ENCODE assay signal across 12 cellular contexts in the genomic region with DNA sequence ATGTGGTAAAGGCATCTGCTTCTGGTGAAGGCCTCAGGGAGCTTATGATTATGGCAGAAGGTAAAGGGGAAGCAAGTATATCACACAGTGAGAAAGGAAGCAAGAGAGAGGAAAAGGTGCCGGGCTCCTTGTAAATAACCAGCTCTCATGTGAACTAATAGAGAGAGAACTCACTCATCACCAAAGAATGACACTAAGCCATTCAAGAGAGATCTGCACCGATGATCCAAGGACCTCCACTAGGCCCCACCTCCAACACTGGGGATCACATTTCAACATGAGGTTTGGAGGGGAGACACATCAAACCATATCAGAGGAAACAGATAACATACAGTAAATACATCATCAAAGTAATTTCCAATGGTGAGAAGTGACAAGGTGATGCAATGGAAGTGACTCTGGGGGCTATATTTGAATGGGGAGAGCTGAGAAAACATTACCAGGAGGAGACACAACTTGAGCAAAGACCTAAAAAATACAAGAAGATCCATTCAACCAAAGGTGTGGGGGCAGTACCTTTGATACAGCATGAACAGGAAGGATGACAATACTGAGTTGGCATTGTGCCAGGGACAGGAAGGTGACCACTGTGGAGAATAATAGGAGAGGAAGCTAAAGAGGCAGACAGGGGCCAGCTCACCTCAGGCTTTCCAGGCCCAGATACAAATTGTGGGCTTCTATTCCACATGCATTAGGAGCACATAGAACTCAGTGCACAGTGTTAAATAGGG.
DNase-seq lines count a peak whose midpoint lies in the region; ATAC-seq and TF ChIP-seq lines count a peak whose summit lies in the region.
"Had no signal": no experiment of that assay in that cellular context is flagged by ENCODE, and none has a peak within 500 bp of the region (broad histone marks: within the 10 kb centered on the region; RNA-seq: fewer than 3 reads in every experiment).

No MANE protein-coding gene starts in this region.

- 65 to 71% methylated on average over 2 of the region's 2 CpGs for WGBS in lower leg skin, 2 donors

- H3K9me2 ChIP-seq in MM.1S (replicated peaks; ENCODE audit: insufficient read depth, low read length): no peaks in the 10 kb centered on the region

- H3K27ac ChIP-seq in MM.1S (ENCODE audit: low read length): no peak overlapping the region
- no peak overlapping the region for H3K27ac ChIP-seq in RWPE2 (ENCODE audit: poor library complexity, severe bottlenecking)
- H3K27ac ChIP-seq: prostate gland, thyroid gland had no signal

- no peak for TF ChIP-seq POLR2A in lower leg skin (IDR thresholded peaks at IDR 0.05)

- H2AFZ ChIP-seq in MM.1S (ENCODE audit: low read length): no peak overlapping the region

- peaks cover 10 to 16% (median 12%) of the 10 kb centered on the region in 3 donors for H3K4me1 Mint-ChIP-seq in naive B cell

- no peaks in the 10 kb centered on the region for H3K27me3 ChIP-seq in MM.1S (replicated peaks; ENCODE audit: insufficient read depth, low read length)
- H3K27me3 ChIP-seq in RWPE2 (ENCODE audit: insufficient read depth, poor library complexity, severe bottlenecking): peaks cover 5% of the 10 kb centered on the region
- H3K27me3 ChIP-seq: thyroid gland had no signal

- no peaks in the 10 kb centered on the region for H4K20me1 ChIP-seq in MM.1S (ENCODE audit: insufficient read depth, low read length)

- no peaks in the 10 kb centered on the region for H3K36me3 Mint-ChIP-seq in naive B cell
- H3K36me3 Mint-ChIP-seq: mesothelial cell of epicardium had no signal

- no peaks in the 10 kb centered on the region for H3K79me2 ChIP-seq in MM.1S (ENCODE audit: low read length)

- H3K4me3 Mint-ChIP-seq in naive B cell: no peak overlapping the region
- H3K4me3 Mint-ChIP-seq: mesothelial cell of epicardium had no signal

- peak; percentile 11 for DNase-seq in activated gamma-delta T cell treated with Interleukin-2 at 50 U/mL for 16 hours
- no peak for DNase-seq in activated gamma-delta T cell (lab: John Stamatoyannopoulos, UW)
- DNase-seq in MM.1S: peak; percentile 60
- DNase-seq in RWPE2 (ENCODE audit: low spot score): no peak
- no peak for DNase-seq in naive B cell
- DNase-seq in EL: no peak
- no peak for DNase-seq in lower leg skin (ENCODE audit: low spot score in 2 of 2)
- DNase-seq: activated CD8-positive, alpha-beta memory T cell treated with anti-CD3 and anti-CD28 coated beads, Interleukin-2, amount 50 U/mL, for 4 hours had no signal

- H3K9me3 ChIP-seq in MM.1S (replicated peaks; ENCODE audit: insufficient read depth, low read length) (no peaks in the 10 kb centered on the region), RWPE2 (ENCODE audit: severe bottlenecking) (no peaks in the 10 kb centered on the region)
- H3K9me3 ChIP-seq: prostate gland, thyroid gland had no signal

- H3K4me3 ChIP-seq in MM.1S (ENCODE audit: low read length): no peak overlapping the region
- H3K4me3 ChIP-seq in RWPE2 (ENCODE audit: severe bottlenecking): no peak overlapping the region
- H3K4me3 ChIP-seq in lower leg skin (ENCODE audit: low read depth, poor library complexity, severe bottlenecking): no peak overlapping the region
- H3K4me3 ChIP-seq: prostate gland, thyroid gland had no signal

- H3K36me3 ChIP-seq in MM.1S (replicated peaks; ENCODE audit: insufficient read depth, low read length) (no peaks in the 10 kb centered on the region), RWPE2 (ENCODE audit: low read depth) (no peaks in the 10 kb centered on the region)
- H3K36me3 ChIP-seq: prostate gland, thyroid gland had no signal

- H3K9me3 Mint-ChIP-seq in naive B cell: no peaks in the 10 kb centered on the region
- H3K9me3 Mint-ChIP-seq: mesothelial cell of epicardium had no signal

- H3K9ac ChIP-seq in MM.1S (ENCODE audit: low read length): no peak overlapping the region

- TF ChIP-seq CTCF in MM.1S (IDR thresholded peaks at IDR 0.05; ENCODE audit: low read length): no peak
- TF ChIP-seq CTCF in RWPE2 (IDR thresholded peaks at IDR 0.05; ENCODE audit: poor library complexity, severe bottlenecking): no peak
- no peak for TF ChIP-seq CTCF in lower leg skin (IDR thresholded peaks at IDR 0.05)

- no peak overlapping the region for H3K4me2 ChIP-seq in MM.1S (ENCODE audit: low read depth, low read length)

- H3K27ac Mint-ChIP-seq in naive B cell: peak overlapping the region in 5 of 6 donors; percentile 33 to 69 (median 35)
- H3K27ac Mint-ChIP-seq: mesothelial cell of epicardium had no signal

- H3K4me1 ChIP-seq in MM.1S (ENCODE audit: low read length) (peaks cover 19% of the 10 kb centered on the region), RWPE2 (ENCODE audit: insufficient read depth, poor library complexity, severe bottlenecking) (no peaks in the 10 kb centered on the region)
- H3K4me1 ChIP-seq: prostate gland, thyroid gland had no signal

- ATAC-seq in RWPE2 (ENCODE audit: low read depth): peak; percentile 54; the same call in 2 of the 3 replicates
- ATAC-seq in naive B cell (ENCODE audit: low read depth in 2 of 2): peak; percentile 37 to 64
- no peak for ATAC-seq in HG03354 (IDR thresholded peaks at IDR 0.05; ENCODE audit: poor library complexity, severe bottlenecking, unreplicated experiment)

- H3F3A ChIP-seq in MM.1S (ENCODE audit: insufficient read depth, low read length): no peaks in the 10 kb centered on the region

- intact Hi-C loops in lower leg skin (cut with DNase I; ENCODE audit: low total_unique reads): no loop called here

- H3K27me3 Mint-ChIP-seq in naive B cell: no peaks in the 10 kb centered on the region

Comparison
In these comparisons a context has a peak if more than half of its experiments do, and no peak if none do; other contexts are left out.
1. DNase-seq: peak in activated gamma-delta T cell treated with Interleukin-2 at 50 U/mL for 16 hours (single experiment) and MM.1S (single experiment); none in activated gamma-delta T cell (single experiment), RWPE2 (single experiment), naive B cell (single experiment), EL (single experiment) and lower leg skin (0 of 2).